Comparison of ENCODE assay signal across 18 cellular contexts in genomic region chr3:111882194-111882593, GRCh38.
"Had no signal": no experiment of that assay in that cellular context is flagged by ENCODE, and none has a peak within 500 bp of the region (broad histone marks: within the 10 kb centered on the region; RNA-seq: fewer than 3 reads in every experiment).

No MANE protein-coding gene starts in this region.

- ATAC-seq: body of pancreas, left lobe of liver had no signal

- DNase-seq: activated CD4-positive, alpha-beta memory T cell treated with anti-CD3 and anti-CD28 coated beads for 36 hours; activated CD4-positive, alpha-beta T cell treated with anti-CD3 and anti-CD28 coated beads for 1 hour; activated CD8-positive, alpha-beta memory T cell treated with anti-CD3 and anti-CD28 coated beads, Interleukin-2, amount 10 ng/mL, durations not matched to agents 7 days and 5 days; activated naive CD4-positive, alpha-beta T cell treated with anti-CD3 and anti-CD28 coated beads, Interleukin-2, amount 50 U/mL, for 16 hours; activated T-cell treated with anti-CD3 and anti-CD28 coated beads, Interleukin-2, amount 50 U/mL, for 24 hours; body of pancreas; central memory CD4-positive, alpha-beta T cell; cortex of kidney; effector CD4-positive, alpha-beta T cell; esophagus squamous epithelium; hippocampal formation; mammary epithelial cell; stimulated activated CD4-positive, alpha-beta T cell treated with anti-CD3 and anti-CD28 coated beads, Interleukin-15, amount 100 ng/mL, for 24 hours; stimulated activated CD4-positive, alpha-beta T cell treated with anti-CD3 and anti-CD28 coated beads, Interleukin-4, amount 100 ng/mL, for 24 hours; stimulated activated naive CD4-positive, alpha-beta T cell treated with Interleukin-2 at 50 U/mL for 16 hours; T-helper 9 cell; trophoblast cell had no signal

- H3K9me3 Mint-ChIP-seq: activated T-cell treated with anti-CD3 and anti-CD28 coated beads, Interleukin-2, amount 50 U/mL, for 24 hours had no signal

- H3K27me3 Mint-ChIP-seq: activated CD4-positive, alpha-beta memory T cell treated with anti-CD3 and anti-CD28 coated beads for 36 hours; activated CD8-positive, alpha-beta memory T cell treated with anti-CD3 and anti-CD28 coated beads, Interleukin-2, amount 10 ng/mL, durations not matched to agents 7 days and 5 days; activated T-cell treated with anti-CD3 and anti-CD28 coated beads, Interleukin-2, amount 50 U/mL, for 24 hours had no signal

- H3K4me3 Mint-ChIP-seq: activated CD4-positive, alpha-beta memory T cell treated with anti-CD3 and anti-CD28 coated beads for 36 hours; activated CD8-positive, alpha-beta memory T cell treated with anti-CD3 and anti-CD28 coated beads, Interleukin-2, amount 10 ng/mL, durations not matched to agents 7 days and 5 days; activated T-cell treated with anti-CD3 and anti-CD28 coated beads, Interleukin-2, amount 50 U/mL, for 24 hours had no signal

- H3K27ac Mint-ChIP-seq: activated CD4-positive, alpha-beta memory T cell treated with anti-CD3 and anti-CD28 coated beads for 36 hours; activated CD8-positive, alpha-beta memory T cell treated with anti-CD3 and anti-CD28 coated beads, Interleukin-2, amount 10 ng/mL, durations not matched to agents 7 days and 5 days; activated T-cell treated with anti-CD3 and anti-CD28 coated beads, Interleukin-2, amount 50 U/mL, for 24 hours had no signal
